1 cellular context compared by ENCODE assay signal in genomic region chr18:35478520-35479435, GRCh38.
TF ChIP-seq lines count a peak whose summit lies in the region.

No MANE protein-coding gene starts in this region.

TF ChIP-seq in GM23338, 12 proteins besides CTCF, POLR2A, EP300 and RAD21 (continued from another document):
- TF ChIP-seq ZNF462 (CRISPR knock-in tag; IDR thresholded peaks at IDR 0.05) = no peak
- no peak for TF ChIP-seq NANOG (IDR thresholded peaks at IDR 0.05; ENCODE audit: borderline replicate concordance)
- no peak for TF ChIP-seq EZH2phosphoT487 (IDR thresholded peaks at IDR 0.05; ENCODE audit: unreplicated experiment)
TF ChIP-seq in GM23338: peak in this region for 0.
